ENCODE assay signal across 15 cellular contexts in genomic region chr11:115226556-115226955, GRCh38.
DNase-seq lines count a peak whose midpoint lies in the region; ATAC-seq, FAIRE-seq and TF ChIP-seq lines count a peak whose summit lies in the region.
"Had no signal": no experiment of that assay in that cellular context is flagged by ENCODE, and none has a peak within 500 bp of the region (broad histone marks: within the 10 kb centered on the region; RNA-seq: fewer than 3 reads in every experiment).

No MANE protein-coding gene starts in this region.

- no peaks in the 10 kb centered on the region for H3K79me1 ChIP-seq in mesendoderm (ENCODE audit: low read length)

- no peak for ATAC-seq in HG03135 (IDR thresholded peaks at IDR 0.05; ENCODE audit: unreplicated experiment)
- ATAC-seq: activated CD4-positive, CD25-positive, alpha-beta regulatory T cell treated with anti-CD3 and anti-CD28 coated beads, Interleukin-2, amount 50 U/mL, for 24 hours; left colon had no signal

- peaks cover 31% of the 10 kb centered on the region for H3K36me3 Mint-ChIP-seq in endodermal cell (ENCODE audit: low read depth)
- H3K36me3 Mint-ChIP-seq: CD4-positive, CD25-positive, alpha-beta regulatory T cell had no signal

- no peak overlapping the region for H3K18ac ChIP-seq in mesendoderm (ENCODE audit: low read length)

- H3K27ac ChIP-seq in endodermal cell (ENCODE audit: low read depth, low read length) = peak overlapping the region; percentile 3
- peak overlapping the region; percentile 40 for H3K27ac ChIP-seq in mesendoderm (ENCODE audit: low read depth, low read length)
- H3K27ac ChIP-seq: PC-9 had no signal

- no peak overlapping the region for H3K4ac ChIP-seq in mesendoderm (ENCODE audit: low read depth, low read length)

- peaks cover 40% of the 10 kb centered on the region for H3K4me1 Mint-ChIP-seq in endodermal cell

- no peaks in the 10 kb centered on the region for H3K9me3 Mint-ChIP-seq in endodermal cell

- H3K79me2 ChIP-seq in mesendoderm (ENCODE audit: control insufficient read depth, insufficient read depth, low read length) = no peaks in the 10 kb centered on the region

- no peak overlapping the region for H4K5ac ChIP-seq in mesendoderm (ENCODE audit: low read length)

- H3K23ac ChIP-seq in mesendoderm (ENCODE audit: low read length) = no peak overlapping the region

- WGBS in endodermal cell (ENCODE audit: insufficient coverage in 1 of 2, insufficient read length in 1 of 2), 2 experiments = 57 to 81% methylated on average over 1 to 2 of the region's 2 CpGs
- WGBS in mesendoderm (ENCODE audit: extremely low coverage, insufficient coverage, low lambda C conversion rate) = no CpG with 5 or more reads among the region's 2 CpGs

- peak overlapping the region; percentile 90 for H3K27ac Mint-ChIP-seq in endodermal cell

- H3K9ac ChIP-seq in endodermal cell (ENCODE audit: extremely low read depth, low read length, poor library complexity, severe bottlenecking) (no peak overlapping the region), mesendoderm (ENCODE audit: low read length) (no peak overlapping the region)

- no peaks in the 10 kb centered on the region for H3K27me3 ChIP-seq in endodermal cell (ENCODE audit: control insufficient read depth, insufficient read depth, low read length, poor library complexity, severe bottlenecking)
- no peaks in the 10 kb centered on the region for H3K27me3 ChIP-seq in mesendoderm (ENCODE audit: insufficient read depth, low read length, poor library complexity)

- H2BK15ac ChIP-seq in mesendoderm (replicated peaks; ENCODE audit: low read depth) = no peak overlapping the region

- H3K36me3 ChIP-seq in endodermal cell (ENCODE audit: control insufficient read depth, insufficient read depth, low read length) = peaks cover 39% of the 10 kb centered on the region
- no peaks in the 10 kb centered on the region for H3K36me3 ChIP-seq in mesendoderm (ENCODE audit: control insufficient read depth, insufficient read depth, low read length)

- no peak overlapping the region for H4K8ac ChIP-seq in mesendoderm (ENCODE audit: low read depth, low read length)

- no peak overlapping the region for H2BK5ac ChIP-seq in mesendoderm (ENCODE audit: low read length)

- no peak overlapping the region for H3K4me3 ChIP-seq in AG10803 (ENCODE audit: low read length)
- no peak overlapping the region for H3K4me3 ChIP-seq in endodermal cell (ENCODE audit: low read length)
- no peak overlapping the region for H3K4me3 ChIP-seq in mesendoderm (ENCODE audit: low read length)
- H3K4me3 ChIP-seq: PC-9 had no signal

- no peak overlapping the region for H3K56ac ChIP-seq in mesendoderm (ENCODE audit: low read length)

- H3K4me2 ChIP-seq in mesendoderm (ENCODE audit: low read length) = no peak overlapping the region
- H3K4me2 ChIP-seq: PC-9 had no signal

- no peak for FAIRE-seq in GM19239 (lab: Jason Lieb, UNC)

- TF ChIP-seq CTCF in AG10803 (conservative IDR thresholded peaks at IDR 0.05; ENCODE audit: low read length) = no peak
- no peak for TF ChIP-seq CTCF in endodermal cell (conservative IDR thresholded peaks at IDR 0.05)
- TF ChIP-seq CTCF in GM10266 (IDR thresholded peaks at IDR 0.05; ENCODE audit: control insufficient read depth, insufficient read depth, low read depth, missing control alignments) = no peak

- DNase-seq in AG10803 (ENCODE audit: low read depth) (peak; percentile 90), M059J (ENCODE audit: low read depth) (peak; percentile 88), endodermal cell (peak; percentile 88), mesendoderm (peak; percentile 98), NCI-H82 (lab: John Stamatoyannopoulos, UW) (no peak), GM19239 (ENCODE audit: insufficient read length, low spot score) (no peak), GM10266 (ENCODE audit: extremely low spot score) (no peak)
- DNase-seq: activated naive CD4-positive, alpha-beta T cell treated with Interleukin-2 at 50 U/mL for 16 hours; CD4-positive, CD25-positive, alpha-beta regulatory T cell; effector CD4-positive, alpha-beta T cell; left colon; NCI-H1436 had no signal

- H2AK5ac ChIP-seq in mesendoderm (ENCODE audit: low read length) = no peak overlapping the region

- no peaks in the 10 kb centered on the region for H3K9me3 ChIP-seq in endodermal cell (ENCODE audit: control insufficient read depth, low read length)

- no peak overlapping the region for H3K4me3 Mint-ChIP-seq in endodermal cell
- H3K4me3 Mint-ChIP-seq: CD4-positive, CD25-positive, alpha-beta regulatory T cell had no signal

- H3K27me3 Mint-ChIP-seq in endodermal cell (ENCODE audit: insufficient read depth) = no peaks in the 10 kb centered on the region

- H3K4me1 ChIP-seq in endodermal cell (ENCODE audit: control insufficient read depth, insufficient read depth, low read length) = no peaks in the 10 kb centered on the region
- peaks cover 4% of the 10 kb centered on the region for H3K4me1 ChIP-seq in mesendoderm (ENCODE audit: control insufficient read depth, low read depth, low read length)

- no peak overlapping the region for H2BK120ac ChIP-seq in mesendoderm (ENCODE audit: low read depth, low read length)

Comparison
In these comparisons a context has a peak if more than half of its experiments do, and no peak if none do; other contexts are left out.
1. DNase-seq: peak in AG10803 (single experiment), M059J (single experiment), endodermal cell (single experiment) and mesendoderm (single experiment); none in NCI-H82 (single experiment), GM19239 (single experiment) and GM10266 (single experiment).